In the genomic region with DNA sequence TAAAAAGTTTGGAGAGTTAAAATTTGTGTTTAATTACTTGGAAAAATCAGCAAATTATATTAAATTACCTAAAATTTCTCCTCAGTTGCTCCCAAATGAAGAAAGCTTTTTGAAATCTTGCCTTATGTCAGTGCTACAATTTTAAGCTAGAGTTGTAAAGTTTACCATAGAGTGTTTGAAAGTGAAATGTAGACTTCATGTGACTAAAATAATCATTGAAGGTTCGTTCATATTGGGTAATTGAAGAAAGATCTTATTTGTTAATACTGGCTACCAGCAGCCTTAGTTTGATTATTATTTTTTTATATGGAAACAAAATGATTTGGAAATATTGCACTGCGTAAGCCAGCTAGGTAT, we compare ENCODE assay signal across 10 cellular contexts. TPM values are rescaled to one million over a fixed set of nuclear protein-coding genes. Genes with fewer than 3 reads are reported as not detected.
A peak's percentile ranks its signal among the peaks of the same experiment; 100 is the strongest.
DNase-seq lines count a peak whose midpoint lies in the region; ATAC-seq and TF ChIP-seq lines count a peak whose summit lies in the region.
"Had no signal": no experiment of that assay in that cellular context is flagged by ENCODE, and none has a peak within 500 bp of the region (broad histone marks: within the 10 kb centered on the region; RNA-seq: fewer than 3 reads in every experiment).

No MANE protein-coding gene starts in this region.

- H3K4me3 Mint-ChIP-seq in activated T-cell treated with anti-CD3 and anti-CD28 coated beads, Interleukin-2, amount 50 U/mL, for 72 hours: peak overlapping the region; percentile 91 to 92
- peak overlapping the region; percentile 88 for H3K4me3 Mint-ChIP-seq in activated CD4-positive, alpha-beta memory T cell treated with anti-CD3 and anti-CD28 coated beads for 36 hours

- DNase-seq in activated T-cell treated with anti-CD3 and anti-CD28 coated beads, Interleukin-2, amount 50 U/mL, for 72 hours: no peak
- no peak for DNase-seq in activated T-cell treated with anti-CD3 and anti-CD28 coated beads for 4 hours
- DNase-seq in activated CD4-positive, alpha-beta memory T cell treated with anti-CD3 and anti-CD28 coated beads for 36 hours: no peak
- no peak for DNase-seq in foreskin keratinocyte
- no peak for DNase-seq in stomach
- no peak for DNase-seq in hypothalamus (lab: John Stamatoyannopoulos, UW)
- DNase-seq in NCI-H345 treated with DMSO at 0.1 percent for 48 hours (lab: John Stamatoyannopoulos, UW; ENCODE audit: unreplicated experiment): no peak
- no peak for DNase-seq in T1000 (lab: John Stamatoyannopoulos, UW)
- DNase-seq: BE2C; stimulated activated CD4-positive, alpha-beta T cell treated with anti-CD3 and anti-CD28 coated beads, Interleukin-12 subunit alpha, Interleukin-12 subunit beta, amount 100 ng/mL, for 4 hours had no signal

- WGBS in stomach, 5 donors: 53 to 65% (median 58%) methylated on average over 2 of the region's 2 CpGs

- POLR2A ChIA-PET in activated CD4-positive, alpha-beta memory T cell treated with anti-CD3 and anti-CD28 coated beads for 36 hours (lab: Charles Lee): interaction anchor here (2.4 to 5.0 kb wide), 2 partner anchors 37 to 193 kb away, joined by 17 to 18 read pairs; no protein-coding TSS in a partner anchor

- H3K27me3 Mint-ChIP-seq in activated T-cell treated with anti-CD3 and anti-CD28 coated beads, Interleukin-2, amount 50 U/mL, for 72 hours (ENCODE audit: low read depth): no peaks in the 10 kb centered on the region
- H3K27me3 Mint-ChIP-seq in activated CD4-positive, alpha-beta memory T cell treated with anti-CD3 and anti-CD28 coated beads for 36 hours: no peaks in the 10 kb centered on the region

- no peak for TF ChIP-seq EP300 in stomach (IDR thresholded peaks at IDR 0.05)

- ATAC-seq in activated T-cell treated with anti-CD3 and anti-CD28 coated beads, Interleukin-2, amount 50 U/mL, for 72 hours (replicated peaks in 1 of 2): no peak
- ATAC-seq in foreskin keratinocyte: no peak

- no peak for TF ChIP-seq POLR2A in stomach (IDR thresholded peaks at IDR 0.05)

- peak overlapping the region; percentile 98 for H3K27ac ChIP-seq in foreskin keratinocyte
- H3K27ac ChIP-seq in stomach: peak overlapping the region in 3 of 5 donors; percentile 99 to 100 (median 100)

- H3K4me1 ChIP-seq in foreskin keratinocyte: peaks cover 47% of the 10 kb centered on the region
- peaks cover 36 to 77% (median 69%) of the 10 kb centered on the region in 4 donors for H3K4me1 ChIP-seq in stomach
- H3K4me1 ChIP-seq: BE2C had no signal

- TF ChIP-seq CTCF in foreskin keratinocyte (conservative IDR thresholded peaks at IDR 0.05) (no peak), stomach (IDR thresholded peaks at IDR 0.05) (no peak)

- peak overlapping the region in 1 of 4 donors; percentile 63 for H3K4me3 ChIP-seq in stomach

- H3K27me3 ChIP-seq in foreskin keratinocyte (no peaks in the 10 kb centered on the region), stomach (no peaks in the 10 kb centered on the region)
- H3K27me3 ChIP-seq: BE2C had no signal

- no peaks in the 10 kb centered on the region for H3K36me3 ChIP-seq in stomach

- H3K9me3 ChIP-seq in stomach: no peaks in the 10 kb centered on the region
- H3K9me3 ChIP-seq: BE2C had no signal

- intact Hi-C loops in activated CD4-positive, alpha-beta memory T cell treated with anti-CD3 and anti-CD28 coated beads for 36 hours (cut with micrococcal nuclease): loop anchor here (2.0 kb wide), 1 partner anchor 92 kb away; no protein-coding TSS in a partner anchor
- intact Hi-C loops in stomach (cut with DNase I; ENCODE audit: low total_unique reads): no loop called here

- H3K4me1 Mint-ChIP-seq in activated T-cell treated with anti-CD3 and anti-CD28 coated beads, Interleukin-2, amount 50 U/mL, for 72 hours (ENCODE audit: low read depth): peaks cover 74% of the 10 kb centered on the region
- peaks cover 66% of the 10 kb centered on the region for H3K4me1 Mint-ChIP-seq in activated CD4-positive, alpha-beta memory T cell treated with anti-CD3 and anti-CD28 coated beads for 36 hours (ENCODE audit: low read depth)

- H3K27ac Mint-ChIP-seq in activated T-cell treated with anti-CD3 and anti-CD28 coated beads, Interleukin-2, amount 50 U/mL, for 72 hours: peak overlapping the region; percentile 94
- H3K27ac Mint-ChIP-seq in activated CD4-positive, alpha-beta memory T cell treated with anti-CD3 and anti-CD28 coated beads for 36 hours: peak overlapping the region; percentile 89

- no peaks in the 10 kb centered on the region for H3K9me3 Mint-ChIP-seq in activated T-cell treated with anti-CD3 and anti-CD28 coated beads, Interleukin-2, amount 50 U/mL, for 72 hours
- no peaks in the 10 kb centered on the region for H3K9me3 Mint-ChIP-seq in activated CD4-positive, alpha-beta memory T cell treated with anti-CD3 and anti-CD28 coated beads for 36 hours

- peaks cover 1 to 2% of the 10 kb centered on the region in 2 donors for H3K36me3 Mint-ChIP-seq in activated T-cell treated with anti-CD3 and anti-CD28 coated beads, Interleukin-2, amount 50 U/mL, for 72 hours (ENCODE audit: insufficient read depth in 2 of 2)
- peaks cover 15% of the 10 kb centered on the region for H3K36me3 Mint-ChIP-seq in activated CD4-positive, alpha-beta memory T cell treated with anti-CD3 and anti-CD28 coated beads for 36 hours

- CTCF ChIA-PET in activated CD4-positive, alpha-beta memory T cell treated with anti-CD3 and anti-CD28 coated beads for 36 hours (lab: Charles Lee): interaction anchor here (0.6 to 3.0 kb wide), 5 partner anchors 11 to 194 kb away, joined by 5 to 11 read pairs (median 7); no protein-coding TSS in a partner anchor

RNA-seq across cellular contexts. Expression of a gene that starts 4.4 kb away (rescaled TPM):
- total RNA-seq in activated T-cell treated with anti-CD3 and anti-CD28 coated beads, Interleukin-2, amount 50 U/mL, for 72 hours: 10 to 100 TPM; 82.9 to 85.0 TPM
- total RNA-seq in activated CD4-positive, alpha-beta memory T cell treated with anti-CD3 and anti-CD28 coated beads for 36 hours: 10 to 100 TPM; 47.6 to 51.1 TPM
- 29.0 and 30.1 TPM in 2 replicates for total RNA-seq in foreskin keratinocyte
- 4.9 and 5.5 TPM in 2 replicates for polyA plus RNA-seq in foreskin keratinocyte
- total RNA-seq in stomach: 100 to 1,000 TPM in 2 of 5 donors, 10 to 100 TPM in 3; 58.3 to 124 (median 99.4) TPM
- polyA plus RNA-seq in stomach: 10 to 100 TPM; 10.1 to 19.0 (median 16.3) TPM
